In genomic region chr17:48223945-48224344, GRCh38 we compare ENCODE assay signal across 16 cellular contexts.
DNase-seq lines count a peak whose midpoint lies in the region; ATAC-seq, FAIRE-seq and TF ChIP-seq lines count a peak whose summit lies in the region.
"Had no signal": no experiment of that assay in that cellular context is flagged by ENCODE, and none has a peak within 500 bp of the region (broad histone marks: within the 10 kb centered on the region; RNA-seq: fewer than 3 reads in every experiment).

No MANE protein-coding gene starts in this region.

- TF ChIP-seq EP300 in K562 (IDR thresholded peaks at IDR 0.05; ENCODE audit: low read length): no peak

- H3K9me1 ChIP-seq in K562 (ENCODE audit: control insufficient read depth, insufficient read depth, low read length): no peaks in the 10 kb centered on the region

- H3K36me3 Mint-ChIP-seq in activated T-cell treated with anti-CD3 and anti-CD28 coated beads, Interleukin-2, amount 50 U/mL, for 72 hours (ENCODE audit: insufficient read depth in 2 of 2): no peaks in the 10 kb centered on the region
- H3K36me3 Mint-ChIP-seq in activated T-cell treated with anti-CD3 and anti-CD28 coated beads, Interleukin-2, amount 50 U/mL, for 4 hours (ENCODE audit: insufficient read depth): no peaks in the 10 kb centered on the region
- H3K36me3 Mint-ChIP-seq in CD4-positive, alpha-beta T cell (ENCODE audit: low read depth): peaks cover 53% of the 10 kb centered on the region

- POLR2A ChIA-PET in CD4-positive, alpha-beta T cell (lab: Charles Lee): interaction anchor here (0.7 kb wide), 1 partner anchor 19 kb away, joined by 3 read pairs; no protein-coding TSS in a partner anchor
- POLR2A ChIA-PET in K562 (lab: Yijun Ruan, JAX): interaction anchor here (1.0 to 1.6 kb wide), 2 partner anchors 10 to 20 kb away, joined by 3 to 7 read pairs; no protein-coding TSS in a partner anchor

- no peaks in the 10 kb centered on the region for H3K9me3 Mint-ChIP-seq in activated T-cell treated with anti-CD3 and anti-CD28 coated beads, Interleukin-2, amount 50 U/mL, for 72 hours
- no peaks in the 10 kb centered on the region for H3K9me3 Mint-ChIP-seq in activated T-cell treated with anti-CD3 and anti-CD28 coated beads, Interleukin-2, amount 50 U/mL, for 4 hours
- no peaks in the 10 kb centered on the region for H3K9me3 Mint-ChIP-seq in CD4-positive, alpha-beta T cell
- H3K9me3 Mint-ChIP-seq: GM23338 had no signal

- H3K4me3 Mint-ChIP-seq in activated T-cell treated with anti-CD3 and anti-CD28 coated beads, Interleukin-2, amount 50 U/mL, for 72 hours: no peak overlapping the region
- no peak overlapping the region for H3K4me3 Mint-ChIP-seq in activated T-cell treated with anti-CD3 and anti-CD28 coated beads, Interleukin-2, amount 50 U/mL, for 4 hours
- no peak overlapping the region for H3K4me3 Mint-ChIP-seq in CD4-positive, alpha-beta T cell
- H3K4me3 Mint-ChIP-seq: B cell, GM23338 had no signal

- TF ChIP-seq POLR2A in K562 (conservative IDR thresholded peaks at IDR 0.05): no peak

- H3K4me2 ChIP-seq in MM.1S (ENCODE audit: low read depth, low read length) (0 out of 2 replicates have a peak overlapping the region, but pooled peaks have one; percentile 11), K562 (ENCODE audit: insufficient read depth, low read length) (no peak overlapping the region)
- H3K4me2 ChIP-seq: BLaER1 treated with 17β-estradiol and CSF1 and Interleukin-3, amounts not matched to agents 10 nM and 100 nM had no signal

- no peak overlapping the region for H3K4me3 ChIP-seq in MM.1S (ENCODE audit: low read length)
- H3K4me3 ChIP-seq in K562: no peak overlapping the region
- no peak overlapping the region for H3K4me3 ChIP-seq in colonic mucosa
- H3K4me3 ChIP-seq: BLaER1 treated with 17β-estradiol and CSF1 and Interleukin-3, amounts not matched to agents 10 nM and 100 nM; GM23338 had no signal

- DNase-seq in activated T-cell treated with anti-CD3 and anti-CD28 coated beads, Interleukin-2, amount 50 U/mL, for 72 hours: no peak
- DNase-seq in activated T-cell treated with anti-CD3 and anti-CD28 coated beads, Interleukin-2, amount 50 U/mL, for 4 hours: no peak
- no peak for DNase-seq in CD4-positive, alpha-beta T cell
- DNase-seq in MM.1S (no peak), K562 (ENCODE audit: extremely low read depth in 1 of 4, low spot score in 3 of 4) (no peak), colonic mucosa (no peak), caudate nucleus (lab: John Stamatoyannopoulos, UW) (no peak)
- no peak for DNase-seq in stimulated activated CD4-positive, alpha-beta T cell treated with anti-CD3 and anti-CD28 coated beads, Interleukin-4, amount 100 ng/mL, for 1 hour
- DNase-seq: DMS153, DMS79, GDM1, H7 had no signal

- H3K9ac ChIP-seq in MM.1S (ENCODE audit: low read length) (no peak overlapping the region), K562 (ENCODE audit: insufficient read depth in 1 of 2, low read depth in 2 of 2, low read length in 2 of 2) (no peak overlapping the region), colonic mucosa (ENCODE audit: low read depth in 2 of 2, low read length in 2 of 2) (no peak overlapping the region)
- H3K9ac ChIP-seq: BLaER1 treated with 17β-estradiol and CSF1 and Interleukin-3, amounts not matched to agents 10 nM and 100 nM had no signal

- H3F3A ChIP-seq in MM.1S (ENCODE audit: insufficient read depth, low read length): no peaks in the 10 kb centered on the region

- no peaks in the 10 kb centered on the region for H3K27me3 Mint-ChIP-seq in activated T-cell treated with anti-CD3 and anti-CD28 coated beads, Interleukin-2, amount 50 U/mL, for 72 hours (ENCODE audit: low read depth)
- H3K27me3 Mint-ChIP-seq in activated T-cell treated with anti-CD3 and anti-CD28 coated beads, Interleukin-2, amount 50 U/mL, for 4 hours (ENCODE audit: low read depth): no peaks in the 10 kb centered on the region
- no peaks in the 10 kb centered on the region for H3K27me3 Mint-ChIP-seq in CD4-positive, alpha-beta T cell
- H3K27me3 Mint-ChIP-seq: B cell had no signal

- H4K20me1 ChIP-seq in MM.1S (ENCODE audit: insufficient read depth, low read length) (no peaks in the 10 kb centered on the region), K562 (replicated peaks; ENCODE audit: control insufficient read depth, insufficient read depth, low read length) (no peaks in the 10 kb centered on the region)
- H4K20me1 ChIP-seq: BLaER1 treated with 17β-estradiol and CSF1 and Interleukin-3, amounts not matched to agents 10 nM and 100 nM had no signal

- H3K27ac ChIP-seq in CD4-positive, alpha-beta T cell (ENCODE audit: low read depth, low read length): no peak overlapping the region
- H3K27ac ChIP-seq in MM.1S (ENCODE audit: low read length): no peak overlapping the region
- no peak overlapping the region for H3K27ac ChIP-seq in K562 (ENCODE audit: extremely low read depth, low read depth, low read length)
- H3K27ac ChIP-seq in colonic mucosa: no peak overlapping the region
- H3K27ac ChIP-seq in caudate nucleus (ENCODE audit: low read depth, low read length): no peak overlapping the region
- H3K27ac ChIP-seq: BLaER1 treated with 17β-estradiol and CSF1 and Interleukin-3, amounts not matched to agents 10 nM and 100 nM had no signal

- BruUV-seq in K562 (replicated peaks; lab: Mats Ljungman, UMichigan): no TSS peak

- H3K9me2 ChIP-seq in MM.1S (replicated peaks; ENCODE audit: insufficient read depth, low read length): no peaks in the 10 kb centered on the region

- no peak for TF ChIP-seq RAD21 in K562 (CRISPR knock-in tag; conservative IDR thresholded peaks at IDR 0.05 in 1 of 2, IDR thresholded peaks at IDR 0.05 in 1 of 2)

- intact Hi-C loops in CD4-positive, alpha-beta T cell (cut with DNase I, micrococcal nuclease): no loop called here
- intact Hi-C loops in K562 (cut with micrococcal nuclease): no loop called here
- intact Hi-C loops in colonic mucosa (cut with DNase I): no loop called here

- peak overlapping the region; percentile 82 for H3K27ac Mint-ChIP-seq in activated T-cell treated with anti-CD3 and anti-CD28 coated beads, Interleukin-2, amount 50 U/mL, for 72 hours
- H3K27ac Mint-ChIP-seq in CD4-positive, alpha-beta T cell: peak overlapping the region; percentile 8
- H3K27ac Mint-ChIP-seq: B cell, GM23338 had no signal

- ATAC-seq in activated T-cell treated with anti-CD3 and anti-CD28 coated beads, Interleukin-2, amount 50 U/mL, for 72 hours (replicated peaks in 1 of 2): no peak
- ATAC-seq in activated T-cell treated with anti-CD3 and anti-CD28 coated beads, Interleukin-2, amount 50 U/mL, for 4 hours: no peak
- no peak for ATAC-seq in CD4-positive, alpha-beta T cell (ENCODE audit: poor library complexity)
- ATAC-seq in K562: no peak
- ATAC-seq: GM23338, HCT116 had no signal

- peaks cover 15% of the 10 kb centered on the region for H3K4me1 Mint-ChIP-seq in activated T-cell treated with anti-CD3 and anti-CD28 coated beads, Interleukin-2, amount 50 U/mL, for 72 hours (ENCODE audit: low read depth)
- peaks cover 17% of the 10 kb centered on the region for H3K4me1 Mint-ChIP-seq in activated T-cell treated with anti-CD3 and anti-CD28 coated beads, Interleukin-2, amount 50 U/mL, for 4 hours (ENCODE audit: low read depth)
- H3K4me1 Mint-ChIP-seq in CD4-positive, alpha-beta T cell (ENCODE audit: low read depth): peaks cover 50% of the 10 kb centered on the region
- H3K4me1 Mint-ChIP-seq: B cell had no signal

- no peak for FAIRE-seq in K562 (lab: Jason Lieb, UNC)

- H3K4me1 ChIP-seq in MM.1S (ENCODE audit: low read length) (peaks cover 14% of the 10 kb centered on the region), K562 (replicated peaks in 1 of 2; ENCODE audit: control insufficient read depth in 2 of 2, insufficient read depth in 2 of 2, low read length in 2 of 2) (peaks cover 5 to 25% of the 10 kb centered on the region in 2 experiments; a peak in 4 of 5 replicates), colonic mucosa (no peaks in the 10 kb centered on the region)
- H3K4me1 ChIP-seq: BLaER1 treated with 17β-estradiol and CSF1 and Interleukin-3, amounts not matched to agents 10 nM and 100 nM had no signal

- H2AFZ ChIP-seq in MM.1S (ENCODE audit: low read length) (no peak overlapping the region), K562 (ENCODE audit: low read depth, low read length) (peak overlapping the region; percentile 43; the same call in 1 of the 2 replicates)
- H2AFZ ChIP-seq: GM23338 had no signal

- CTCF ChIA-PET in CD4-positive, alpha-beta T cell (lab: Charles Lee): no interaction called here
- CTCF ChIA-PET in K562 (lab: Yijun Ruan, JAX; ENCODE audit: low intra/inter-chr PET ratio): no interaction called here

- in situ Hi-C loops in K562 (cut with MboI): no loop called here

- TF ChIP-seq CTCF in CD4-positive, alpha-beta T cell (IDR thresholded peaks at IDR 0.05): no peak
- TF ChIP-seq CTCF in MM.1S (IDR thresholded peaks at IDR 0.05; ENCODE audit: low read length) (no peak), K562 (IDR thresholded peaks at IDR 0.05 in 2 of 3, conservative IDR thresholded peaks at IDR 0.05 in 1 of 3; ENCODE audit: insufficient read depth in 2 of 3, low read depth in 1 of 3, low read length in 3 of 3) (no peak), colonic mucosa (IDR thresholded peaks at IDR 0.05) (no peak)

- no peaks in the 10 kb centered on the region for H3K36me3 ChIP-seq in MM.1S (replicated peaks; ENCODE audit: insufficient read depth, low read length)
- no peaks in the 10 kb centered on the region for H3K36me3 ChIP-seq in K562 (ENCODE audit: control insufficient read depth, insufficient read depth, low read length)
- no peaks in the 10 kb centered on the region for H3K36me3 ChIP-seq in colonic mucosa
- H3K36me3 ChIP-seq: BLaER1 treated with 17β-estradiol and CSF1 and Interleukin-3, amounts not matched to agents 10 nM and 100 nM had no signal

- H3K27me3 ChIP-seq in CD4-positive, alpha-beta T cell (ENCODE audit: control insufficient read depth, insufficient read depth, low read length): no peaks in the 10 kb centered on the region
- H3K27me3 ChIP-seq in MM.1S (replicated peaks; ENCODE audit: insufficient read depth, low read length) (no peaks in the 10 kb centered on the region), K562 (ENCODE audit: control insufficient read depth in 2 of 2, insufficient read depth in 2 of 2, low read length in 2 of 2) (no peaks in the 10 kb centered on the region), colonic mucosa (no peaks in the 10 kb centered on the region)
- H3K27me3 ChIP-seq: BLaER1 treated with 17β-estradiol and CSF1 and Interleukin-3, amounts not matched to agents 10 nM and 100 nM had no signal

- H3K79me2 ChIP-seq in MM.1S (ENCODE audit: low read length) (no peaks in the 10 kb centered on the region), K562 (ENCODE audit: control insufficient read depth, insufficient read depth, low read length) (no peaks in the 10 kb centered on the region)

- no peaks in the 10 kb centered on the region for H3K9me3 ChIP-seq in CD4-positive, alpha-beta T cell (ENCODE audit: control insufficient read depth, low read length)
- H3K9me3 ChIP-seq in MM.1S (replicated peaks; ENCODE audit: insufficient read depth, low read length) (no peaks in the 10 kb centered on the region), K562 (replicated peaks; ENCODE audit: control insufficient read depth, insufficient read depth, low read depth, low read length) (no peaks in the 10 kb centered on the region), colonic mucosa (no peaks in the 10 kb centered on the region)
- H3K9me3 ChIP-seq: BLaER1 treated with 17β-estradiol and CSF1 and Interleukin-3, amounts not matched to agents 10 nM and 100 nM had no signal

TF ChIP-seq in K562, 482 proteins besides CTCF, POLR2A, EP300 and RAD21 (continues in another document):
- no peak for TF ChIP-seq SMAD1 (IDR thresholded peaks at IDR 0.05; ENCODE audit: low read depth, low read length, partially characterized antibody)
